1 cellular context compared by ENCODE assay signal in genomic region chr12:62966990-62967506, GRCh38.
A peak's percentile ranks its signal among the peaks of the same experiment; 100 is the strongest.
TF ChIP-seq lines count a peak whose summit lies in the region.

No MANE protein-coding gene starts in this region.

TF ChIP-seq in HepG2, 621 proteins besides CTCF, POLR2A, EP300 and RAD21 (continued from another document and continues in another):
- TF ChIP-seq, protein P1, sequence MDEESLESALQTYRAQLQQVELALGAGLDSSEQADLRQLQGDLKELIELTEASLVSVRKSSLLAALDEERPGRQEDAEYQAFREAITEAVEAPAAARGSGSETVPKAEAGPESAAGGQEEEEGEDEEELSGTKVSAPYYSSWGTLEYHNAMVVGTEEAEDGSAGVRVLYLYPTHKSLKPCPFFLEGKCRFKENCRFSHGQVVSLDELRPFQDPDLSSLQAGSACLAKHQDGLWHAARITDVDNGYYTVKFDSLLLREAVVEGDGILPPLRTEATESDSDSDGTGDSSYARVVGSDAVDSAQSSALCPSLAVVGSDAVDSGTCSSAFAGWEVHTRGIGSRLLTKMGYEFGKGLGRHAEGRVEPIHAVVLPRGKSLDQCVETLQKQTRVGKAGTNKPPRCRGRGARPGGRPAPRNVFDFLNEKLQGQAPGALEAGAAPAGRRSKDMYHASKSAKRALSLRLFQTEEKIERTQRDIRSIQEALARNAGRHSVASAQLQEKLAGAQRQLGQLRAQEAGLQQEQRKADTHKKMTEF (CRISPR knock-in tag; IDR thresholded peaks at IDR 0.05) = peak; percentile 70
- TF ChIP-seq TRIM24 (CRISPR knock-in tag; IDR thresholded peaks at IDR 0.05) (no peak), ZMYM2 (CRISPR knock-in tag; IDR thresholded peaks at IDR 0.05) (no peak), ZNF552 (CRISPR knock-in tag; IDR thresholded peaks at IDR 0.05; ENCODE audit: borderline replicate concordance) (no peak), NR3C1 (CRISPR knock-in tag; IDR thresholded peaks at IDR 0.05) (no peak), ZZZ3 (CRISPR knock-in tag; IDR thresholded peaks at IDR 0.05; ENCODE audit: borderline replicate concordance) (no peak), SOX5 (CRISPR knock-in tag; IDR thresholded peaks at IDR 0.05; ENCODE audit: borderline replicate concordance) (peak; percentile 67; the same call in 1 of the 2 replicates), THAP11 (CRISPR knock-in tag; IDR thresholded peaks at IDR 0.05) (peak; percentile 59), RNF219 (CRISPR knock-in tag; IDR thresholded peaks at IDR 0.05) (no peak), POLR2AphosphoS5 (IDR thresholded peaks at IDR 0.05; ENCODE audit: low read depth, low read length) (no peak), PAF1 (CRISPR knock-in tag; IDR thresholded peaks at IDR 0.05) (no peak), SNAI1 (CRISPR knock-in tag; IDR thresholded peaks at IDR 0.05; ENCODE audit: borderline replicate concordance) (no peak), ARNTL (CRISPR knock-in tag; IDR thresholded peaks at IDR 0.05) (no peak), FOXP1 (IDR thresholded peaks at IDR 0.05) (no peak), FOXP1 (CRISPR knock-in tag; IDR thresholded peaks at IDR 0.05) (peak; percentile 58), IRX3 (CRISPR knock-in tag; IDR thresholded peaks at IDR 0.05; ENCODE audit: borderline replicate concordance, low read depth) (no peak), MATR3 (CRISPR knock-in tag; IDR thresholded peaks at IDR 0.05) (no peak), NR2C2 (CRISPR knock-in tag; IDR thresholded peaks at IDR 0.05; ENCODE audit: borderline replicate concordance) (no peak), ZMAT5 (CRISPR knock-in tag; IDR thresholded peaks at IDR 0.05; ENCODE audit: borderline replicate concordance, low read depth) (no peak), NFE2L1 (CRISPR knock-in tag; IDR thresholded peaks at IDR 0.05; ENCODE audit: borderline replicate concordance) (no peak), ZNF207 (IDR thresholded peaks at IDR 0.05; ENCODE audit: borderline replicate concordance) (no peak), CREB1 (IDR thresholded peaks at IDR 0.05) (no peak), CREB1 (CRISPR knock-in tag; IDR thresholded peaks at IDR 0.05) (peak; percentile 65; the same call in 1 of the 2 replicates), SIX1 (CRISPR knock-in tag; IDR thresholded peaks at IDR 0.05; ENCODE audit: borderline replicate concordance) (peak; percentile 56; the same call in 1 of the 2 replicates), ONECUT2 (CRISPR knock-in tag; IDR thresholded peaks at IDR 0.05) (0 out of 2 replicates have a peak, but pooled peaks have one; percentile 17), ZSCAN31 (CRISPR knock-in tag; IDR thresholded peaks at IDR 0.05; ENCODE audit: low read depth) (no peak), LCORL (IDR thresholded peaks at IDR 0.05) (no peak), LCORL (CRISPR knock-in tag; IDR thresholded peaks at IDR 0.05) (peak; percentile 55; the same call in 1 of the 2 replicates), UBTF (CRISPR knock-in tag; IDR thresholded peaks at IDR 0.05) (no peak), MTERF4 (CRISPR knock-in tag; IDR thresholded peaks at IDR 0.05) (no peak), ZFP1 (CRISPR knock-in tag; IDR thresholded peaks at IDR 0.05) (no peak), TGIF2 (CRISPR knock-in tag; IDR thresholded peaks at IDR 0.05) (peak; percentile 50; the same call in 1 of the 2 replicates), ZNF543 (CRISPR knock-in tag; IDR thresholded peaks at IDR 0.05) (no peak), KLF13 (CRISPR knock-in tag; IDR thresholded peaks at IDR 0.05) (no peak), AGO1 (IDR thresholded peaks at IDR 0.05; ENCODE audit: low read depth, low read length, poor library complexity, severe bottlenecking) (no peak), ZNF335 (CRISPR knock-in tag; IDR thresholded peaks at IDR 0.05) (no peak), ZNF251 (CRISPR knock-in tag; IDR thresholded peaks at IDR 0.05) (no peak), ZNF138 (CRISPR knock-in tag; IDR thresholded peaks at IDR 0.05; ENCODE audit: low read depth) (no peak), CC2D1A (CRISPR knock-in tag; IDR thresholded peaks at IDR 0.05) (no peak), NR2F1 (CRISPR knock-in tag; IDR thresholded peaks at IDR 0.05) (peak in 1 of 2 experiments; percentile 53; a peak in 2 of 4 replicates), ZNF224 (CRISPR knock-in tag; IDR thresholded peaks at IDR 0.05) (no peak), ZBTB7A (CRISPR knock-in tag; IDR thresholded peaks at IDR 0.05) (no peak), PCBP1 (IDR thresholded peaks at IDR 0.05; ENCODE audit: borderline replicate concordance, low read depth, low read length) (no peak), NFIC (IDR thresholded peaks at IDR 0.05; ENCODE audit: low read length) (peak; percentile 91), CENPT (CRISPR knock-in tag; IDR thresholded peaks at IDR 0.05; ENCODE audit: low read depth) (no peak), TARDBP (CRISPR knock-in tag; IDR thresholded peaks at IDR 0.05) (peak; percentile 78), ZNF3 (CRISPR knock-in tag; IDR thresholded peaks at IDR 0.05) (no peak), SAP130 (CRISPR knock-in tag; IDR thresholded peaks at IDR 0.05; ENCODE audit: low read depth) (peak; percentile 57), DNMT3B (CRISPR knock-in tag; conservative IDR thresholded peaks at IDR 0.05) (no peak; the same call in 1 of the 2 replicates), SMARCE1 (IDR thresholded peaks at IDR 0.05; ENCODE audit: borderline replicate concordance) (no peak), ZNF468 (CRISPR knock-in tag; IDR thresholded peaks at IDR 0.05) (no peak)
- TF ChIP-seq, protein P2, sequence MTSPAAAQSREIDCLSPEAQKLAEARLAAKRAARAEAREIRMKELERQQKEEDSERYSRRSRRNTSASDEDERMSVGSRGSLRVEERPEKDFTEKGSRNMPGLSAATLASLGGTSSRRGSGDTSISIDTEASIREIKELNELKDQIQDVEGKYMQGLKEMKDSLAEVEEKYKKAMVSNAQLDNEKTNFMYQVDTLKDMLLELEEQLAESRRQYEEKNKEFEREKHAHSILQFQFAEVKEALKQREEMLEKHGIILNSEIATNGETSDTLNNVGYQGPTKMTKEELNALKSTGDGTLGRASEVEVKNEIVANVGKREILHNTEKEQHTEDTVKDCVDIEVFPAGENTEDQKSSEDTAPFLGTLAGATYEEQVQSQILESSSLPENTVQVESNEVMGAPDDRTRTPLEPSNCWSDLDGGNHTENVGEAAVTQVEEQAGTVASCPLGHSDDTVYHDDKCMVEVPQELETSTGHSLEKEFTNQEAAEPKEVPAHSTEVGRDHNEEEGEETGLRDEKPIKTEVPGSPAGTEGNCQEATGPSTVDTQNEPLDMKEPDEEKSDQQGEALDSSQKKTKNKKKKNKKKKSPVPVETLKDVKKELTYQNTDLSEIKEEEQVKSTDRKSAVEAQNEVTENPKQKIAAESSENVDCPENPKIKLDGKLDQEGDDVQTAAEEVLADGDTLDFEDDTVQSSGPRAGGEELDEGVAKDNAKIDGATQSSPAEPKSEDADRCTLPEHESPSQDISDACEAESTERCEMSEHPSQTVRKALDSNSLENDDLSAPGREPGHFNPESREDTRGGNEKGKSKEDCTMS (CRISPR knock-in tag; conservative IDR thresholded peaks at IDR 0.05) = no peak
- TF ChIP-seq, protein P3, sequence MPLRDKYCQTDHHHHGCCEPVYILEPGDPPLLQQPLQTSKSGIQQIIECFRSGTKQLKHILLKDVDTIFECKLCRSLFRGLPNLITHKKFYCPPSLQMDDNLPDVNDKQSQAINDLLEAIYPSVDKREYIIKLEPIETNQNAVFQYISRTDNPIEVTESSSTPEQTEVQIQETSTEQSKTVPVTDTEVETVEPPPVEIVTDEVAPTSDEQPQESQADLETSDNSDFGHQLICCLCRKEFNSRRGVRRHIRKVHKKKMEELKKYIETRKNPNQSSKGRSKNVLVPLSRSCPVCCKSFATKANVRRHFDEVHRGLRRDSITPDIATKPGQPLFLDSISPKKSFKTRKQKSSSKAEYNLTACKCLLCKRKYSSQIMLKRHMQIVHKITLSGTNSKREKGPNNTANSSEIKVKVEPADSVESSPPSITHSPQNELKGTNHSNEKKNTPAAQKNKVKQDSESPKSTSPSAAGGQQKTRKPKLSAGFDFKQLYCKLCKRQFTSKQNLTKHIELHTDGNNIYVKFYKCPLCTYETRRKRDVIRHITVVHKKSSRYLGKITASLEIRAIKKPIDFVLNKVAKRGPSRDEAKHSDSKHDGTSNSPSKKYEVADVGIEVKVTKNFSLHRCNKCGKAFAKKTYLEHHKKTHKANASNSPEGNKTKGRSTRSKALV (CRISPR knock-in tag; IDR thresholded peaks at IDR 0.05) = no peak; the same call in 1 of the 2 replicates
- TF ChIP-seq, protein P4, sequence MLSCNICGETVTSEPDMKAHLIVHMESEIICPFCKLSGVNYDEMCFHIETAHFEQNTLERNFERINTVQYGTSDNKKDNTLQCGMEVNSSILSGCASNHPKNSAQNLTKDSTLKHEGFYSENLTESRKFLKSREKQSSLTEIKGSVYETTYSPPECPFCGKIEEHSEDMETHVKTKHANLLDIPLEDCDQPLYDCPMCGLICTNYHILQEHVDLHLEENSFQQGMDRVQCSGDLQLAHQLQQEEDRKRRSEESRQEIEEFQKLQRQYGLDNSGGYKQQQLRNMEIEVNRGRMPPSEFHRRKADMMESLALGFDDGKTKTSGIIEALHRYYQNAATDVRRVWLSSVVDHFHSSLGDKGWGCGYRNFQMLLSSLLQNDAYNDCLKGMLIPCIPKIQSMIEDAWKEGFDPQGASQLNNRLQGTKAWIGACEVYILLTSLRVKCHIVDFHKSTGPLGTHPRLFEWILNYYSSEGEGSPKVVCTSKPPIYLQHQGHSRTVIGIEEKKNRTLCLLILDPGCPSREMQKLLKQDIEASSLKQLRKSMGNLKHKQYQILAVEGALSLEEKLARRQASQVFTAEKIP (CRISPR knock-in tag; IDR thresholded peaks at IDR 0.05; ENCODE audit: borderline replicate concordance) = no peak
- TF ChIP-seq, protein P5, sequence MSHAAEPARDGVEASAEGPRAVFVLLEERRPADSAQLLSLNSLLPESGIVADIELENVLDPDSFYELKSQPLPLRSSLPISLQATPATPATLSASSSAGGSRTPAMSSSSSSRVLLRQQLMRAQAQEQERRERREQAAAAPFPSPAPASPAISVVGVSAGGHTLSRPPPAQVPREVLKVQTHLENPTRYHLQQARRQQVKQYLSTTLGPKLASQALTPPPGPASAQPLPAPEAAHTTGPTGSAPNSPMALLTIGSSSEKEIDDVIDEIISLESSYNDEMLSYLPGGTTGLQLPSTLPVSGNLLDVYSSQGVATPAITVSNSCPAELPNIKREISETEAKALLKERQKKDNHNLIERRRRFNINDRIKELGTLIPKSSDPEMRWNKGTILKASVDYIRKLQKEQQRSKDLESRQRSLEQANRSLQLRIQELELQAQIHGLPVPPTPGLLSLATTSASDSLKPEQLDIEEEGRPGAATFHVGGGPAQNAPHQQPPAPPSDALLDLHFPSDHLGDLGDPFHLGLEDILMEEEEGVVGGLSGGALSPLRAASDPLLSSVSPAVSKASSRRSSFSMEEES (CRISPR knock-in tag; IDR thresholded peaks at IDR 0.05) = no peak
- TF ChIP-seq, protein P6, sequence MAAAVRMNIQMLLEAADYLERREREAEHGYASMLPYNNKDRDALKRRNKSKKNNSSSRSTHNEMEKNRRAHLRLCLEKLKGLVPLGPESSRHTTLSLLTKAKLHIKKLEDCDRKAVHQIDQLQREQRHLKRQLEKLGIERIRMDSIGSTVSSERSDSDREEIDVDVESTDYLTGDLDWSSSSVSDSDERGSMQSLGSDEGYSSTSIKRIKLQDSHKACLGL (CRISPR knock-in tag; IDR thresholded peaks at IDR 0.05) = no peak
